Comparison of ENCODE assay signal across 2 cellular contexts in the genomic region with DNA sequence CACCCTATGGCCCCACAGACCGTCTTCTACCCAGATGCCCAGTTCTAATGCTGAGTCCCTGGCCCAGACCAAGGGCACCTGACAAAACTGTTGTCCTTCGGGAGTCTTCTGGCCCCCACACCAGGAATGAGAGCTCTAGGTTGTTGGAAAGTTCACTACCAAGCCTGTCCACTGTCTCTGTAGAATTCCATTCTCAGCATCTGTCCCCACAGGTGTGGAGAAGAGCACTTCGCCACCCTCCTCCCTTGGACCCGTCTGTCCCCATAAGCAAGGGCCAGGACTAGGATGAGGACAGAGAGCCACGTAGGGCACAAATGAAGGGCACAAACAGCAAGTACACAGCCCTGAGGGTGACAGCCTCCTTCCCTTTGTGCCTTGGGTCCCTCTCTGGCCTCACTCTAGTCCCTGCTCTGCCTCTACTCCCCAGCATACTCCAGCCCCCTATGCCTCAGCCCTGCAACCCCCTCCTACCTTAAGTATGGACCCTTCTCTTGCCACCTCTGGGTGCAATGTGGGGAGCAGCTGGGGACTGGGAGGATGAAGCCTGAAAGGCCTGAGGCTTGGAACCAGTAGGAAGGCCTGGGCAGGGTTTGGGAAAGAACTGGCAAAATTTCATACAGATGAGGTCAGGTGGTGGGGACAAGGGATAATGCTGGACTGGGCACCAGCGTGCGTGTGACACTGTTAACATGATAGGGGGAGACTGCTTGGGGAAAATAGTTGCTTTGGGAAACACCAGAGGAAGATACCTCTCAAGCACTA.
TF ChIP-seq lines count a peak whose summit lies in the region.

No MANE protein-coding gene starts in this region.

TF ChIP-seq in GM23338, 12 proteins besides CTCF, POLR2A, EP300 and RAD21:
- no peak for TF ChIP-seq NANOG (IDR thresholded peaks at IDR 0.05; ENCODE audit: borderline replicate concordance)
- TF ChIP-seq, protein P1, sequence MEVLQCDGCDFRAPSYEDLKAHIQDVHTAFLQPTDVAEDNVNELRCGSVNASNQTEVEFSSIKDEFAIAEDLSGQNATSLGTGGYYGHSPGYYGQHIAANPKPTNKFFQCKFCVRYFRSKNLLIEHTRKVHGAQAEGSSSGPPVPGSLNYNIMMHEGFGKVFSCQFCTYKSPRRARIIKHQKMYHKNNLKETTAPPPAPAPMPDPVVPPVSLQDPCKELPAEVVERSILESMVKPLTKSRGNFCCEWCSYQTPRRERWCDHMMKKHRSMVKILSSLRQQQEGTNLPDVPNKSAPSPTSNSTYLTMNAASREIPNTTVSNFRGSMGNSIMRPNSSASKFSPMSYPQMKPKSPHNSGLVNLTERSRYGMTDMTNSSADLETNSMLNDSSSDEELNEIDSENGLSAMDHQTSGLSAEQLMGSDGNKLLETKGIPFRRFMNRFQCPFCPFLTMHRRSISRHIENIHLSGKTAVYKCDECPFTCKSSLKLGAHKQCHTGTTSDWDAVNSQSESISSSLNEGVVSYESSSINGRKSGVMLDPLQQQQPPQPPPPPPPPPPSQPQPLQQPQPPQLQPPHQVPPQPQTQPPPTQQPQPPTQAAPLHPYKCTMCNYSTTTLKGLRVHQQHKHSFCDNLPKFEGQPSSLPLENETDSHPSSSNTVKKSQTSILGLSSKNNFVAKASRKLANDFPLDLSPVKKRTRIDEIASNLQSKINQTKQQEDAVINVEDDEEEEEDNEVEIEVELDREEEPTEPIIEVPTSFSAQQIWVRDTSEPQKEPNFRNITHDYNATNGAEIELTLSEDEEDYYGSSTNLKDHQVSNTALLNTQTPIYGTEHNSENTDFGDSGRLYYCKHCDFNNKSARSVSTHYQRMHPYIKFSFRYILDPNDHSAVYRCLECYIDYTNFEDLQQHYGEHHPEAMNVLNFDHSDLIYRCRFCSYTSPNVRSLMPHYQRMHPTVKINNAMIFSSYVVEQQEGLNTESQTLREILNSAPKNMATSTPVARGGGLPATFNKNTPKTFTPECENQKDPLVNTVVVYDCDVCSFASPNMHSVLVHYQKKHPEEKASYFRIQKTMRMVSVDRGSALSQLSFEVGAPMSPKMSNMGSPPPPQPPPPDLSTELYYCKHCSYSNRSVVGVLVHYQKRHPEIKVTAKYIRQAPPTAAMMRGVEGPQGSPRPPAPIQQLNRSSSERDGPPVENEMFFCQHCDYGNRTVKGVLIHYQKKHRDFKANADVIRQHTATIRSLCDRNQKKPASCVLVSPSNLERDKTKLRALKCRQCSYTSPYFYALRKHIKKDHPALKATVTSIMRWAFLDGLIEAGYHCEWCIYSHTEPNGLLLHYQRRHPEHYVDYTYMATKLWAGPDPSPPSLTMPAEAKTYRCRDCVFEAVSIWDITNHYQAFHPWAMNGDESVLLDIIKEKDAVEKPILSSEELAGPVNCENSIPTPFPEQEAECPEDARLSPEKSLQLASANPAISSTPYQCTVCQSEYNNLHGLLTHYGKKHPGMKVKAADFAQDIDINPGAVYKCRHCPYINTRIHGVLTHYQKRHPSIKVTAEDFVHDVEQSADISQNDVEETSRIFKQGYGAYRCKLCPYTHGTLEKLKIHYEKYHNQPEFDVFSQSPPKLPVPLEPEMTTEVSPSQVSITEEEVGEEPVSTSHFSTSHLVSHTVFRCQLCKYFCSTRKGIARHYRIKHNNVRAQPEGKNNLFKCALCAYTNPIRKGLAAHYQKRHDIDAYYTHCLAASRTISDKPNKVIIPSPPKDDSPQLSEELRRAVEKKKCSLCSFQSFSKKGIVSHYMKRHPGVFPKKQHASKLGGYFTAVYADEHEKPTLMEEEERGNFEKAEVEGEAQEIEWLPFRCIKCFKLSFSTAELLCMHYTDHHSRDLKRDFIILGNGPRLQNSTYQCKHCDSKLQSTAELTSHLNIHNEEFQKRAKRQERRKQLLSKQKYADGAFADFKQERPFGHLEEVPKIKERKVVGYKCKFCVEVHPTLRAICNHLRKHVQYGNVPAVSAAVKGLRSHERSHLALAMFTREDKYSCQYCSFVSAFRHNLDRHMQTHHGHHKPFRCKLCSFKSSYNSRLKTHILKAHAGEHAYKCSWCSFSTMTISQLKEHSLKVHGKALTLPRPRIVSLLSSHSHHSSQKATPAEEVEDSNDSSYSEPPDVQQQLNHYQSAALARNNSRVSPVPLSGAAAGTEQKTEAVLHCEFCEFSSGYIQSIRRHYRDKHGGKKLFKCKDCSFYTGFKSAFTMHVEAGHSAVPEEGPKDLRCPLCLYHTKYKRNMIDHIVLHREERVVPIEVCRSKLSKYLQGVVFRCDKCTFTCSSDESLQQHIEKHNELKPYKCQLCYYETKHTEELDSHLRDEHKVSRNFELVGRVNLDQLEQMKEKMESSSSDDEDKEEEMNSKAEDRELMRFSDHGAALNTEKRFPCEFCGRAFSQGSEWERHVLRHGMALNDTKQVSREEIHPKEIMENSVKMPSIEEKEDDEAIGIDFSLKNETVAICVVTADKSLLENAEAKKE (CRISPR knock-in tag; IDR thresholded peaks at IDR 0.05): no peak
- no peak for TF ChIP-seq EZH2 (IDR thresholded peaks at IDR 0.05; ENCODE audit: low read depth, unreplicated experiment)
- no peak for TF ChIP-seq CREB1 (CRISPR knock-in tag; IDR thresholded peaks at IDR 0.05; ENCODE audit: low read depth)
- no peak for TF ChIP-seq ZNF331 (CRISPR knock-in tag; IDR thresholded peaks at IDR 0.05; ENCODE audit: low read depth)
TF ChIP-seq in GM23338: peak in this region for 0.

TF ChIP-seq in HepG2, 621 proteins besides CTCF, POLR2A, EP300 and RAD21 (continues in another document):
- no peak for TF ChIP-seq GTF3A (CRISPR knock-in tag; conservative IDR thresholded peaks at IDR 0.05)
- TF ChIP-seq, protein P2, sequence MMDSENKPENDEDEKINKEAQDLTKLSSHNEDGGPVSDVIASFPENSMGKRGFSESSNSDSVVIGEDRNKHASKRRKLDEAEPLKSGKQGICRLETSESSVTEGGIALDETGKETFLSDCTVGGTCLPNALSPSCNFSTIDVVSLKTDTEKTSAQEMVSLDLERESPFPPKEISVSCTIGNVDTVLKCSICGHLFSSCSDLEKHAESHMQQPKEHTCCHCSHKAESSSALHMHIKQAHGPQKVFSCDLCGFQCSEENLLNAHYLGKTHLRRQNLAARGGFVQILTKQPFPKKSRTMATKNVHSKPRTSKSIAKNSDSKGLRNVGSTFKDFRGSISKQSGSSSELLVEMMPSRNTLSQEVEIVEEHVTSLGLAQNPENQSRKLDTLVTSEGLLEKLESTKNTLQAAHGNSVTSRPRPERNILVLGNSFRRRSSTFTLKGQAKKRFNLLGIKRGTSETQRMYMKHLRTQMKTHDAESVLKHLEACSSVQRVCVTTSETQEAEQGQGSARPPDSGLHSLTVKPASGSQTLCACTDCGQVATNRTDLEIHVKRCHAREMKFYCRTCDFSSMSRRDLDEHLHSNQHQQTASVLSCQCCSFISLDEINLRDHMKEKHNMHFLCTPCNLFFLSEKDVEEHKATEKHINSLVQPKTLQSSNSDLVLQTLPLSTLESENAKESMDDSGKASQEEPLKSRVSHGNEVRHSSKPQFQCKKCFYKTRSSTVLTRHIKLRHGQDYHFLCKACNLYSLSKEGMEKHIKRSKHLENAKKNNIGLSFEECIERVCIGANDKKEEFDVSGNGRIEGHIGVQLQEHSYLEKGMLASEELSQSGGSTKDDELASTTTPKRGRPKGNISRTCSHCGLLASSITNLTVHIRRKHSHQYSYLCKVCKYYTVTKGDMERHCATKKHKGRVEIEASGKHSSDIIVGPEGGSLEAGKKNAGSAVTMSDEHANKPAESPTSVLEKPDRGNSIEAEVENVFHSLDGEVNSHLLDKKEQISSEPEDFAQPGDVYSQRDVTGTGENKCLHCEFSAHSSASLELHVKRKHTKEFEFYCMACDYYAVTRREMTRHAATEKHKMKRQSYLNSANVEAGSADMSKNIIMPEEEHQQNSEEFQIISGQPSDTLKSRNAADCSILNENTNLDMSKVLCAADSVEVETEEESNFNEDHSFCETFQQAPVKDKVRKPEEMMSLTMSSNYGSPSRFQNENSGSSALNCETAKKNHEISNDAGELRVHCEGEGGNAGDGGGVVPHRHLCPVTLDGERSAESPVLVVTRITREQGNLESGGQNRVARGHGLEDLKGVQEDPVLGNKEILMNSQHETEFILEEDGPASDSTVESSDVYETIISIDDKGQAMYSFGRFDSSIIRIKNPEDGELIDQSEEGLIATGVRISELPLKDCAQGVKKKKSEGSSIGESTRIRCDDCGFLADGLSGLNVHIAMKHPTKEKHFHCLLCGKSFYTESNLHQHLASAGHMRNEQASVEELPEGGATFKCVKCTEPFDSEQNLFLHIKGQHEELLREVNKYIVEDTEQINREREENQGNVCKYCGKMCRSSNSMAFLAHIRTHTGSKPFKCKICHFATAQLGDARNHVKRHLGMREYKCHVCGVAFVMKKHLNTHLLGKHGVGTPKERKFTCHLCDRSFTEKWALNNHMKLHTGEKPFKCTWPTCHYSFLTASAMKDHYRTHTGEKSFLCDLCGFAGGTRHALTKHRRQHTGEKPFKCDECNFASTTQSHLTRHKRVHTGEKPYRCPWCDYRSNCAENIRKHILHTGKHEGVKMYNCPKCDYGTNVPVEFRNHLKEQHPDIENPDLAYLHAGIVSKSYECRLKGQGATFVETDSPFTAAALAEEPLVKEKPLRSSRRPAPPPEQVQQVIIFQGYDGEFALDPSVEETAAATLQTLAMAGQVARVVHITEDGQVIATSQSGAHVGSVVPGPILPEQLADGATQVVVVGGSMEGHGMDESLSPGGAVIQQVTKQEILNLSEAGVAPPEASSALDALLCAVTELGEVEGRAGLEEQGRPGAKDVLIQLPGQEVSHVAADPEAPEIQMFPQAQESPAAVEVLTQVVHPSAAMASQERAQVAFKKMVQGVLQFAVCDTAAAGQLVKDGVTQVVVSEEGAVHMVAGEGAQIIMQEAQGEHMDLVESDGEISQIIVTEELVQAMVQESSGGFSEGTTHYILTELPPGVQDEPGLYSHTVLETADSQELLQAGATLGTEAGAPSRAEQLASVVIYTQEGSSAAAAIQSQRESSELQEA (CRISPR knock-in tag; IDR thresholded peaks at IDR 0.05; ENCODE audit: not compliant biosample characterization): peak; percentile 18
- peak; percentile 39 for TF ChIP-seq AKAP8 (CRISPR knock-in tag; IDR thresholded peaks at IDR 0.05)
- no peak for TF ChIP-seq HNRNPH1 (optimal IDR thresholded peaks at IDR 0.05; ENCODE audit: low read depth, low read length)
- TF ChIP-seq RELA (CRISPR knock-in tag; IDR thresholded peaks at IDR 0.05): no peak
- no peak for TF ChIP-seq MEIS1 (CRISPR knock-in tag; IDR thresholded peaks at IDR 0.05; ENCODE audit: borderline replicate concordance)
- 0 out of 2 replicates have a peak, but pooled peaks have one; percentile 3 for TF ChIP-seq NFE2L2 (IDR thresholded peaks at IDR 0.05; ENCODE audit: low read length)
- no peak for TF ChIP-seq CHD4 (IDR thresholded peaks at IDR 0.05; ENCODE audit: borderline replicate concordance, low read length)
- 0 out of 2 replicates have a peak, but pooled peaks have one; percentile 17 for TF ChIP-seq TIGD3 (CRISPR knock-in tag; IDR thresholded peaks at IDR 0.05; ENCODE audit: borderline replicate concordance)
- TF ChIP-seq ZNF576 (CRISPR knock-in tag; IDR thresholded peaks at IDR 0.05): 0 out of 2 replicates have a peak, but pooled peaks have one; percentile 63
- peak; percentile 22; the same call in 1 of the 2 replicates for TF ChIP-seq CSRNP1 (CRISPR knock-in tag; IDR thresholded peaks at IDR 0.05)
- TF ChIP-seq ZBTB34 (CRISPR knock-in tag; IDR thresholded peaks at IDR 0.05): 0 out of 2 replicates have a peak, but pooled peaks have one; percentile 13
- no peak for TF ChIP-seq PCBP1 (IDR thresholded peaks at IDR 0.05; ENCODE audit: borderline replicate concordance, low read depth, low read length)
- TF ChIP-seq, protein P3, sequence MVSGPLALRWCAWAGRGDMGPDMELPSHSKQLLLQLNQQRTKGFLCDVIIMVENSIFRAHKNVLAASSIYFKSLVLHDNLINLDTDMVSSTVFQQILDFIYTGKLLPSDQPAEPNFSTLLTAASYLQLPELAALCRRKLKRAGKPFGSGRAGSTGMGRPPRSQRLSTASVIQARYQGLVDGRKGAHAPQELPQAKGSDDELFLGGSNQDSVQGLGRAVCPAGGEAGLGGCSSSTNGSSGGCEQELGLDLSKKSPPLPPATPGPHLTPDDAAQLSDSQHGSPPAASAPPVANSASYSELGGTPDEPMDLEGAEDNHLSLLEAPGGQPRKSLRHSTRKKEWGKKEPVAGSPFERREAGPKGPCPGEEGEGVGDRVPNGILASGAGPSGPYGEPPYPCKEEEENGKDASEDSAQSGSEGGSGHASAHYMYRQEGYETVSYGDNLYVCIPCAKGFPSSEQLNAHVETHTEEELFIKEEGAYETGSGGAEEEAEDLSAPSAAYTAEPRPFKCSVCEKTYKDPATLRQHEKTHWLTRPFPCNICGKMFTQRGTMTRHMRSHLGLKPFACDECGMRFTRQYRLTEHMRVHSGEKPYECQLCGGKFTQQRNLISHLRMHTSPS (CRISPR knock-in tag; IDR thresholded peaks at IDR 0.05; ENCODE audit: low read depth): peak; percentile 14; the same call in 1 of the 2 replicates
- 0 out of 2 replicates have a peak, but pooled peaks have one; percentile 43 for TF ChIP-seq CC2D1A (CRISPR knock-in tag; IDR thresholded peaks at IDR 0.05)
